9 cellular contexts compared by ENCODE assay signal in genomic region chr7:99562832-99563231, GRCh38. TPM values are rescaled to one million over a fixed set of nuclear protein-coding genes. Genes with fewer than 3 reads are reported as not detected.
DNase-seq lines count a peak whose midpoint lies in the region; ATAC-seq and TF ChIP-seq lines count a peak whose summit lies in the region.
"Had no signal": no experiment of that assay in that cellular context is flagged by ENCODE, and none has a peak within 500 bp of the region (broad histone marks: within the 10 kb centered on the region; RNA-seq: fewer than 3 reads in every experiment).

No MANE protein-coding gene starts in this region.

- intact Hi-C loops in activated CD4-positive, alpha-beta memory T cell treated with anti-CD3 and anti-CD28 coated beads for 36 hours (cut with micrococcal nuclease), result no loop called here
- intact Hi-C loops in lower lobe of right lung (cut with DNase I), result no loop called here

- H3K4me1 Mint-ChIP-seq in activated CD4-positive, alpha-beta memory T cell treated with anti-CD3 and anti-CD28 coated beads for 36 hours (ENCODE audit: low read depth), result peaks cover 39% of the 10 kb centered on the region

- no peak for TF ChIP-seq CTCF in lower lobe of right lung (IDR thresholded peaks at IDR 0.05)

- H3K27me3 ChIP-seq in lower lobe of right lung (ENCODE audit: low read depth), result no peaks in the 10 kb centered on the region
- H3K27me3 ChIP-seq: BLaER1 had no signal

- POLR2A ChIA-PET in activated CD4-positive, alpha-beta memory T cell treated with anti-CD3 and anti-CD28 coated beads for 36 hours (lab: Charles Lee), result interaction anchor here (1.3 kb wide), 1 partner anchor 36 kb away, joined by 3 read pairs; no protein-coding TSS in a partner anchor

- peak; percentile 54 for DNase-seq in NK-92 treated with Interleukin-12 subunit alpha and Interleukin-12 subunit beta, amount 100 ng/mL, for 24 hours (lab: John Stamatoyannopoulos, UW)
- DNase-seq in NK-92 (lab: John Stamatoyannopoulos, UW; ENCODE audit: unreplicated experiment) (no peak), fibroblast of peridontal ligament (ENCODE audit: extremely low read depth) (peak; percentile 98), lower lobe of right lung (no peak)
- DNase-seq in activated CD4-positive, alpha-beta memory T cell treated with anti-CD3 and anti-CD28 coated beads for 36 hours, result peak; percentile 73
- DNase-seq in stimulated activated CD4-positive, alpha-beta T cell treated with anti-CD3 and anti-CD28 coated beads, Interleukin-2, amount 100 ng/mL, for 24 hours, result peak; percentile 37 to 56

- H3K9me3 Mint-ChIP-seq in activated CD4-positive, alpha-beta memory T cell treated with anti-CD3 and anti-CD28 coated beads for 36 hours, result no peaks in the 10 kb centered on the region

- H3K27me3 Mint-ChIP-seq in activated CD4-positive, alpha-beta memory T cell treated with anti-CD3 and anti-CD28 coated beads for 36 hours, result no peaks in the 10 kb centered on the region

- peaks cover 26% of the 10 kb centered on the region for H3K4me1 ChIP-seq in lower lobe of right lung

- no peak for ATAC-seq in GM18868 (IDR thresholded peaks at IDR 0.05; ENCODE audit: unreplicated experiment)
- ATAC-seq in GM18861 (IDR thresholded peaks at IDR 0.05; ENCODE audit: unreplicated experiment), result no peak
- ATAC-seq in lower lobe of right lung, result no peak

- H3K36me3 ChIP-seq in lower lobe of right lung, result peaks cover 74% of the 10 kb centered on the region

- CTCF ChIA-PET in activated CD4-positive, alpha-beta memory T cell treated with anti-CD3 and anti-CD28 coated beads for 36 hours (lab: Charles Lee), result no interaction called here

- H3K27ac Mint-ChIP-seq in activated CD4-positive, alpha-beta memory T cell treated with anti-CD3 and anti-CD28 coated beads for 36 hours, result peak overlapping the region; percentile 15

- no peak overlapping the region for H3K4me3 Mint-ChIP-seq in activated CD4-positive, alpha-beta memory T cell treated with anti-CD3 and anti-CD28 coated beads for 36 hours

- H3K9me3 ChIP-seq in lower lobe of right lung, result no peaks in the 10 kb centered on the region
- H3K9me3 ChIP-seq: BLaER1 had no signal

- peaks cover 49% of the 10 kb centered on the region for H3K36me3 Mint-ChIP-seq in activated CD4-positive, alpha-beta memory T cell treated with anti-CD3 and anti-CD28 coated beads for 36 hours

- no peak overlapping the region for H3K4me3 ChIP-seq in lower lobe of right lung
- H3K4me3 ChIP-seq: BLaER1 had no signal

- H3K27ac ChIP-seq in lower lobe of right lung, result no peak overlapping the region
- H3K27ac ChIP-seq: BLaER1 had no signal

RNA-seq across cellular contexts. Expression of gene ZNF655, which starts 4.4 kb away (rescaled TPM):
- total RNA-seq in activated CD4-positive, alpha-beta memory T cell treated with anti-CD3 and anti-CD28 coated beads for 36 hours, result 10 to 100 TPM; 47.9 to 49.8 TPM
- 71.6 TPM for total RNA-seq in lower lobe of right lung

RNA-seq across cellular contexts. Expression of gene FAM200A, which starts 10.9 kb away (rescaled TPM):
- total RNA-seq in activated CD4-positive, alpha-beta memory T cell treated with anti-CD3 and anti-CD28 coated beads for 36 hours, result 1 to 10 TPM; 4.0 to 4.8 TPM
- total RNA-seq in lower lobe of right lung, result 6.7 TPM

RNA-seq across cellular contexts. Expression of gene TMEM225B, which starts 35.2 kb away (rescaled TPM):
- total RNA-seq in activated CD4-positive, alpha-beta memory T cell treated with anti-CD3 and anti-CD28 coated beads for 36 hours, result 1 to 10 TPM in 1 of 2 experiments, under 1 TPM in 1; 0.87 to 1.2 TPM
- 0.30 TPM for total RNA-seq in lower lobe of right lung

RNA-seq across cellular contexts. Expression of gene ZSCAN25, which starts 53.9 kb away (rescaled TPM):
- 10 to 100 TPM; 15.9 to 20.3 TPM for total RNA-seq in activated CD4-positive, alpha-beta memory T cell treated with anti-CD3 and anti-CD28 coated beads for 36 hours
- total RNA-seq in lower lobe of right lung, result 16.5 TPM

RNA-seq across cellular contexts. Expression of gene ZKSCAN5, which starts 58.4 kb away (rescaled TPM):
- total RNA-seq in activated CD4-positive, alpha-beta memory T cell treated with anti-CD3 and anti-CD28 coated beads for 36 hours, result 1 to 10 TPM; 7.6 to 7.7 TPM
- total RNA-seq in lower lobe of right lung, result 6.2 TPM

Comparison
In these comparisons a context has a peak if more than half of its experiments do, and no peak if none do; other contexts are left out.
1. DNase-seq: peak in NK-92 treated with Interleukin-12 subunit alpha and Interleukin-12 subunit beta, amount 100 ng/mL, for 24 hours (single experiment), activated CD4-positive, alpha-beta memory T cell treated with anti-CD3 and anti-CD28 coated beads for 36 hours (single experiment), fibroblast of peridontal ligament (single experiment) and stimulated activated CD4-positive, alpha-beta T cell treated with anti-CD3 and anti-CD28 coated beads, Interleukin-2, amount 100 ng/mL, for 24 hours (2 of 2); none in NK-92 (single experiment) and lower lobe of right lung (single experiment).